Comparison of ENCODE assay signal across 7 cellular contexts in genomic region chr3:79835701-79836100, GRCh38.
"Had no signal": no experiment of that assay in that cellular context is flagged by ENCODE, and none has a peak within 500 bp of the region (broad histone marks: within the 10 kb centered on the region; RNA-seq: fewer than 3 reads in every experiment).

No MANE protein-coding gene starts in this region.

- H3K9ac ChIP-seq: GM23248 had no signal

- FAIRE-seq: H1, H54, HTR-8/SVneo had no signal

- H3K27ac ChIP-seq: GM23248 had no signal

- H3K4me3 ChIP-seq: GM23248 had no signal

- H2AFZ ChIP-seq: GM23248 had no signal

- DNase-seq: GM23248, H9, HCEC 1CT, KBM-7 had no signal
